Comparison of ENCODE assay signal across 6 cellular contexts in the genomic region with DNA sequence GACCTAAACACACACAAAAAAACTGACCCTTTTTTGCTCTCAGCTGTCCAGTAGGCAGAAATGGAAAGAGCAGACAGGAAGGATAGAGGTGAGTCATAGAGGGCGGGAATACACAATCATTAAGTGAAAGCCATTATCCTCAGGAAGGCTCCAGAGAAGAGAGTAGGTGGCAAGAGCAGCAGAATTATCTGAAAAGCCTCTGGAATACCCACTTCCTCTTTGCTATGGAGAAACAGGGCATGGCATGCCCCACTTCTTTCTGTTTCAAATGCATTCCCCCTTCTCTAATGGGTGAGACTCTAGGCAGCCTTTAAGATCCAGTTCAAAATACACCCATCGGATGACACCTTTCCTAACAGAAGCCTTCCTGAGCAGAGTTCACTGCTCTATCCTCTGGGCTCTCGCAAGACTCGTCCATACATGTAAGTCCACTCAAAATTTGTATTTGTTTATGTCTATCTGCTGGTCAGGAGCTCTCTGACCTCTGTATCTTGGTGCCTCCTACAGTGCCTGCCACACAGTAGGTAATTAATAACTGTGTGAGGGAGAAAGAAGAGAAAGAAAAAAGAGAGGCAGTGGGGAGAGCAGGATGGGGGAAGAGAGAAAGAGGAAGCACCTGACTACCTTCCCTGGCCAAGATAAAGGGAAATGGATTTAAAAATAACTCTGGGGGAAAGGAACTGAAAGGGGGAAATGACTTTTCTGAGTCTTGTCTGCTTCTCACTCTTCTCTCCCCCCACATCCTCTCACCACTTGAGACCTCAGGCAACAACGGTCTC. TPM values are rescaled to one million over a fixed set of nuclear protein-coding genes. Genes with fewer than 3 reads are reported as not detected.
DNase-seq lines count a peak whose midpoint lies in the region; ATAC-seq lines count a peak whose summit lies in the region.

No MANE protein-coding gene starts in this region.

- peak overlapping the region; percentile 56 for H3K4me3 Mint-ChIP-seq in activated T-helper 17 cell treated with anti-CD3 and anti-CD28 coated beads, Interleukin-2, amount 50 U/mL, for 72 hours
- peak overlapping the region; percentile 29 to 73 (median 54) for H3K4me3 Mint-ChIP-seq in naive thymus-derived CD4-positive, alpha-beta T cell

- H3K9me3 ChIP-seq in naive thymus-derived CD4-positive, alpha-beta T cell (ENCODE audit: control insufficient read depth in 2 of 3, low read length in 3 of 3): no peaks in the 10 kb centered on the region

- ATAC-seq in activated CD4-positive, CD25-positive, alpha-beta regulatory T cell treated with anti-CD3 and anti-CD28 coated beads, Interleukin-2, amount 50 U/mL, for 24 hours: peak; percentile 33 to 48
- peak; percentile 53 for ATAC-seq in HG03439 (IDR thresholded peaks at IDR 0.05; ENCODE audit: unreplicated experiment)
- ATAC-seq in activated T-helper 17 cell treated with anti-CD3 and anti-CD28 coated beads, Interleukin-2, amount 50 U/mL, for 72 hours (replicated peaks): peak; percentile 79
- peak; percentile 64 for ATAC-seq in naive thymus-derived CD4-positive, alpha-beta T cell

- no peak overlapping the region for H3K4me3 ChIP-seq in naive thymus-derived CD4-positive, alpha-beta T cell (ENCODE audit: low read length)

- H3K9me3 Mint-ChIP-seq in activated T-helper 17 cell treated with anti-CD3 and anti-CD28 coated beads, Interleukin-2, amount 50 U/mL, for 72 hours: no peaks in the 10 kb centered on the region
- H3K9me3 Mint-ChIP-seq in naive thymus-derived CD4-positive, alpha-beta T cell: no peaks in the 10 kb centered on the region

- peak overlapping the region; percentile 59 for H3K27ac Mint-ChIP-seq in activated T-helper 17 cell treated with anti-CD3 and anti-CD28 coated beads, Interleukin-2, amount 50 U/mL, for 72 hours
- H3K27ac Mint-ChIP-seq in naive thymus-derived CD4-positive, alpha-beta T cell: peak overlapping the region; percentile 44 to 93 (median 81)

- no peak overlapping the region for H3K27ac ChIP-seq in naive thymus-derived CD4-positive, alpha-beta T cell (ENCODE audit: low read depth, low read length)

- intact Hi-C loops in naive thymus-derived CD4-positive, alpha-beta T cell (cut with micrococcal nuclease): no loop called here

- POLR2A ChIA-PET in naive thymus-derived CD4-positive, alpha-beta T cell (lab: Charles Lee): no interaction called here

- no peak for DNase-seq in activated CD4-positive, CD25-positive, alpha-beta regulatory T cell (lab: John Stamatoyannopoulos, UW)
- DNase-seq in naive thymus-derived CD4-positive, alpha-beta T cell: no peak
- no peak for DNase-seq in NCI-H345 treated with DMSO at 0.1 percent for 48 hours (lab: John Stamatoyannopoulos, UW; ENCODE audit: unreplicated experiment)

- no peaks in the 10 kb centered on the region for H3K27me3 ChIP-seq in naive thymus-derived CD4-positive, alpha-beta T cell (ENCODE audit: control insufficient read depth in 2 of 2, insufficient read depth in 2 of 2, low read length in 2 of 2)

- no peaks in the 10 kb centered on the region for H3K27me3 Mint-ChIP-seq in activated T-helper 17 cell treated with anti-CD3 and anti-CD28 coated beads, Interleukin-2, amount 50 U/mL, for 72 hours
- no peaks in the 10 kb centered on the region for H3K27me3 Mint-ChIP-seq in naive thymus-derived CD4-positive, alpha-beta T cell

- H3K4me1 ChIP-seq in naive thymus-derived CD4-positive, alpha-beta T cell (ENCODE audit: control insufficient read depth in 2 of 2, insufficient read depth in 2 of 2, low read length in 2 of 2): peaks cover 0 to 30% of the 10 kb centered on the region in 2 donors

- CTCF ChIA-PET in naive thymus-derived CD4-positive, alpha-beta T cell (lab: Charles Lee): interaction anchor here (0.7 kb wide), 1 partner anchor 265 kb away, joined by 3 read pairs; no protein-coding TSS in a partner anchor

- no peaks in the 10 kb centered on the region for H3K36me3 Mint-ChIP-seq in activated T-helper 17 cell treated with anti-CD3 and anti-CD28 coated beads, Interleukin-2, amount 50 U/mL, for 72 hours (ENCODE audit: low read depth)
- H3K36me3 Mint-ChIP-seq in naive thymus-derived CD4-positive, alpha-beta T cell: no peaks in the 10 kb centered on the region

- H3K36me3 ChIP-seq in naive thymus-derived CD4-positive, alpha-beta T cell (ENCODE audit: control insufficient read depth in 2 of 3, insufficient read depth in 3 of 3, low read length in 3 of 3): no peaks in the 10 kb centered on the region

- peaks cover 11% of the 10 kb centered on the region for H3K4me1 Mint-ChIP-seq in activated T-helper 17 cell treated with anti-CD3 and anti-CD28 coated beads, Interleukin-2, amount 50 U/mL, for 72 hours
- peaks cover 17 to 40% (median 27%) of the 10 kb centered on the region in 7 donors for H3K4me1 Mint-ChIP-seq in naive thymus-derived CD4-positive, alpha-beta T cell

RNA-seq across cellular contexts. Expression of gene KLHL33, which starts 8.5 kb away (rescaled TPM):
- total RNA-seq in activated T-helper 17 cell treated with anti-CD3 and anti-CD28 coated beads, Interleukin-2, amount 50 U/mL, for 72 hours: under 1 TPM; 0.04 to 0.11 TPM
- total RNA-seq in naive thymus-derived CD4-positive, alpha-beta T cell: under 1 TPM in 4 of 5 experiments, not detected in 1; 0.14 to 0.51 (median 0.23) TPM
- not detected for polyA plus RNA-seq in naive thymus-derived CD4-positive, alpha-beta T cell

RNA-seq across cellular contexts. Expression of gene TEP1, which starts 14.1 kb away (rescaled TPM):
- total RNA-seq in activated T-helper 17 cell treated with anti-CD3 and anti-CD28 coated beads, Interleukin-2, amount 50 U/mL, for 72 hours: 10 to 100 TPM; 36.6 to 86.1 TPM
- total RNA-seq in naive thymus-derived CD4-positive, alpha-beta T cell: 10 to 100 TPM; 23.5 to 56.0 (median 43.6) TPM
- polyA plus RNA-seq in naive thymus-derived CD4-positive, alpha-beta T cell: 1 to 10 TPM in 1 of 2 donors, under 1 TPM in 1; 0.74 to 6.3 TPM

RNA-seq across cellular contexts. Expression of gene OSGEP, which starts 27.2 kb away (rescaled TPM):
- total RNA-seq in activated T-helper 17 cell treated with anti-CD3 and anti-CD28 coated beads, Interleukin-2, amount 50 U/mL, for 72 hours: 10 to 100 TPM; 40.5 to 42.3 TPM
- total RNA-seq in naive thymus-derived CD4-positive, alpha-beta T cell: 10 to 100 TPM; 54.2 to 77.2 (median 69.1) TPM
- 10 to 100 TPM; 30.8 to 42.9 TPM for polyA plus RNA-seq in naive thymus-derived CD4-positive, alpha-beta T cell

RNA-seq across cellular contexts. Expression of gene APEX1, which starts 27.6 kb away (rescaled TPM):
- 100 to 1,000 TPM; 151 to 224 TPM for total RNA-seq in activated T-helper 17 cell treated with anti-CD3 and anti-CD28 coated beads, Interleukin-2, amount 50 U/mL, for 72 hours
- total RNA-seq in naive thymus-derived CD4-positive, alpha-beta T cell: 100 to 1,000 TPM in 4 of 5 experiments, 10 to 100 TPM in 1; 97.4 to 159 (median 129) TPM
- polyA plus RNA-seq in naive thymus-derived CD4-positive, alpha-beta T cell: 100 to 1,000 TPM; 161 to 205 TPM

RNA-seq across cellular contexts. Expression of gene PIP4P1, which starts 33.8 kb away (rescaled TPM):
- 10 to 100 TPM; 23.1 to 27.4 TPM for total RNA-seq in activated T-helper 17 cell treated with anti-CD3 and anti-CD28 coated beads, Interleukin-2, amount 50 U/mL, for 72 hours
- 10 to 100 TPM; 34.9 to 87.1 (median 74.2) TPM for total RNA-seq in naive thymus-derived CD4-positive, alpha-beta T cell
- polyA plus RNA-seq in naive thymus-derived CD4-positive, alpha-beta T cell: 10 to 100 TPM; 20.7 to 38.5 TPM
